In the genomic region with DNA sequence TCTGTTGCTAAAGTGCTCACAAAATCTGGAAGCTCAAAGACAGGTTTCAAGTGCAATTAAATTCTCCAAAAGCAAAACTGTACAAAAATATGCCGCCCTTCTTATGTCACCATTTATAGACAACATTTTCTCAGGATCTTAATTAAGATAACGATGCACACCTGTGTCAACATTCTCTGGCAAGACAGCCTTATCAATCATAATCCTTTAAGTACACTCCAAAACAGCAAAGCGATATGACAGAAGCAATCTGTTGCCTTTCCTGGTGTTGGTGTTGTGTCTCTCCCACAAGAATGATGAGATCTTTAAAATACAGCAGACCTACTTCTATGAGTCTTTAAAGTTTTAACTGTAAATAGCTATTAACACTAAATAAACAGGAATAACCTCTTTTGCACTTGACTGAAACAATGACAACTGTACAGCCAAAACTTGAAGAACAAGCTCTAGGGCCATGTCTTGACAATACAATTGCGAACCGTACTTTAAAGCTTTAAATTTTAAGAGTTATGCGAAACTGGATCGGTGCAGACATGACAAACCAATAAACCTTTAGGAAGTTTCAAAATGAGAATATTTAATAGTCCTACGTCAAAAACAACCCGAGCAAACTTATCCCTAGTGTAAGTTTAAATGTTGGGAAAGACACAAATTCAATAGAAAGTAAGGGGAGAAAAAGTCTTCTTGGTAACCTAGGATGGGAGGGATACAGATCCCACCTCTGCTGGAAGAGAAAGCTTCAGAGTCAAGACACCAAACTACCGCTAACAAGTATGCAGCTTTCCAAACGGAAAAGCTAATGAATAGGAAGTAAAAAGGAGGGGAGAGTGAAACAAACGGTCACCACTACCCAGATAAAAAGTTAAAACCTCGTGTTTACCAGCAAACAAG, we compare ENCODE assay signal across 8 cellular contexts. TPM values are rescaled to one million over a fixed set of nuclear protein-coding genes. Genes with fewer than 3 reads are reported as not detected.
DNase-seq lines count a peak whose midpoint lies in the region; TF ChIP-seq lines count a peak whose summit lies in the region.

No MANE protein-coding gene starts in this region.

- H3K36me3 Mint-ChIP-seq in brain (peaks cover 4% of the 10 kb centered on the region), neural crest cell (ENCODE audit: low read depth) (no peaks in the 10 kb centered on the region)

- DNase-seq in DMS153 treated with DMSO at 0.1 percent for 48 hours (lab: John Stamatoyannopoulos, UW; ENCODE audit: unreplicated experiment) (peak; percentile 11), NCI-H1092 treated with DMSO at 0.1 percent for 48 hours (lab: John Stamatoyannopoulos, UW) (peak; percentile 73), neural crest cell (ENCODE audit: low read depth, low spot score) (no peak), NK-92 (lab: John Stamatoyannopoulos, UW; ENCODE audit: unreplicated experiment) (no peak), adrenal gland (no peak), GDM1 (lab: John Stamatoyannopoulos, UW) (no peak)
- DNase-seq in stimulated activated CD4-positive, alpha-beta T cell treated with anti-CD3 and anti-CD28 coated beads, Interleukin-4, amount 100 ng/mL, for 1 hour: no peak

- TF ChIP-seq CTCF in brain (conservative IDR thresholded peaks at IDR 0.05) (no peak), neural crest cell (conservative IDR thresholded peaks at IDR 0.05) (no peak), adrenal gland (IDR thresholded peaks at IDR 0.05) (no peak)

- 26 to 41% (median 28%) methylated on average over 13 of the region's 13 CpGs for WGBS in adrenal gland, 4 donors

- H3K4me1 Mint-ChIP-seq in brain (peaks cover 55% of the 10 kb centered on the region), neural crest cell (peaks cover 39% of the 10 kb centered on the region)

- H3K4me3 Mint-ChIP-seq in brain (peak overlapping the region; percentile 92 to 96 (median 93)), neural crest cell (peak overlapping the region; percentile 98)

- peaks cover 10 to 18% of the 10 kb centered on the region in 2 donors for H3K4me1 ChIP-seq in adrenal gland (replicated peaks in 1 of 2)

- peak overlapping the region in 4 of 5 experiments; percentile 85 to 99 (median 96) for H3K27ac Mint-ChIP-seq in brain
- peak overlapping the region; percentile 95 for H3K27ac Mint-ChIP-seq in neural crest cell (ENCODE audit: unreplicated experiment)

- H3K9me3 ChIP-seq in adrenal gland (replicated peaks in 1 of 3): no peaks in the 10 kb centered on the region

- H3K27me3 Mint-ChIP-seq in brain (peaks cover 70% of the 10 kb centered on the region), neural crest cell (ENCODE audit: low read depth) (peaks cover 45% of the 10 kb centered on the region)

- H3K4me3 ChIP-seq in adrenal gland: peak overlapping the region in 1 of 4 donors; percentile 67

- intact Hi-C loops in adrenal gland (cut with DNase I): no loop called here

- H3K9me3 Mint-ChIP-seq in brain: no peaks in the 10 kb centered on the region
- no peaks in the 10 kb centered on the region for H3K9me3 Mint-ChIP-seq in neural crest cell

- no peaks in the 10 kb centered on the region for H3K36me3 ChIP-seq in adrenal gland (replicated peaks in 1 of 2)

- peak overlapping the region in 2 of 5 donors; percentile 6 to 38 for H3K27ac ChIP-seq in adrenal gland

- peaks cover 60% of the 10 kb centered on the region for H3K27me3 ChIP-seq in adrenal gland

- no peak for TF ChIP-seq POLR2A in adrenal gland (IDR thresholded peaks at IDR 0.05)

RNA-seq across cellular contexts. Expression of gene IRX5, which starts 3.3 kb away (rescaled TPM):
- polyA plus RNA-seq in brain (ENCODE audit: insufficient read depth, low read depth, low replicate concordance): 7.9 TPM
- 12.7 and 14.9 TPM in 2 replicates for total RNA-seq in neural crest cell
- 1 to 10 TPM in 6 of 8 donors, under 1 TPM in 2; 0.60 to 4.2 (median 1.8) TPM for total RNA-seq in adrenal gland
- 1 to 10 TPM in 1 of 3 donors, under 1 TPM in 2; 0.29 to 1.4 (median 0.54) TPM for polyA plus RNA-seq in adrenal gland

Comparison
In these comparisons a context has a peak if more than half of its experiments do, and no peak if none do; other contexts are left out.
1. DNase-seq: peak in DMS153 treated with DMSO at 0.1 percent for 48 hours (single experiment) and NCI-H1092 treated with DMSO at 0.1 percent for 48 hours (single experiment); none in neural crest cell (single experiment), stimulated activated CD4-positive, alpha-beta T cell treated with anti-CD3 and anti-CD28 coated beads, Interleukin-4, amount 100 ng/mL, for 1 hour (single experiment), NK-92 (single experiment), adrenal gland (0 of 7) and GDM1 (single experiment).